2 cellular contexts compared by ENCODE assay signal in the genomic region with DNA sequence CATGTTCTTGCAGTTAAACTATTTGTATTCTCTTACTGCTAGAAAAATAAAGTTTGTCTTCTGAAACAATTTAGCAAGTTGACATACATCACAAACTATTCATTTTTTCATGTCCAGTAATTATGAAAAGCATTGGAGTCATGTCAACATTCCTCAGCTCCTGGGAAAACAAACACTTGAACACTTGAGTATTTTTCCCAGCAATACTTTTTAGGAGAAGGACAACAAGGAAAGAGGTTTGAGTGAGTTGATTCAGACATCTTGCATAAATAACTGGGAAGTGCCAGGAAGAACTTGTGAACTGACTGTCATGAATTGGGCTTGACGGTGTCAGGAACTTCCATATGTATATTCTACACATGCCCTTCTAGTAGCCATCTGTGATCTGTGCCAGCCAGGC.
TF ChIP-seq lines count a peak whose summit lies in the region.

No MANE protein-coding gene starts in this region.

TF ChIP-seq in SK-N-SH, 30 proteins besides CTCF, POLR2A, EP300 and RAD21 (continued from another document):
- no peak for TF ChIP-seq REST (IDR thresholded peaks at IDR 0.05; ENCODE audit: low read depth, low read length)
- no peak for TF ChIP-seq RXRA (IDR thresholded peaks at IDR 0.05; ENCODE audit: borderline replicate concordance, low read depth)
- no peak for TF ChIP-seq POLR2AphosphoS5 (IDR thresholded peaks at IDR 0.05; ENCODE audit: low read depth, low read length)
- TF ChIP-seq, protein P1, sequence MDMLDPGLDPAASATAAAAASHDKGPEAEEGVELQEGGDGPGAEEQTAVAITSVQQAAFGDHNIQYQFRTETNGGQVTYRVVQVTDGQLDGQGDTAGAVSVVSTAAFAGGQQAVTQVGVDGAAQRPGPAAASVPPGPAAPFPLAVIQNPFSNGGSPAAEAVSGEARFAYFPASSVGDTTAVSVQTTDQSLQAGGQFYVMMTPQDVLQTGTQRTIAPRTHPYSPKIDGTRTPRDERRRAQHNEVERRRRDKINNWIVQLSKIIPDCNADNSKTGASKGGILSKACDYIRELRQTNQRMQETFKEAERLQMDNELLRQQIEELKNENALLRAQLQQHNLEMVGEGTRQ (IDR thresholded peaks at IDR 0.05; ENCODE audit: borderline replicate concordance, low read depth, low read length): no peak
- no peak for TF ChIP-seq MAX (IDR thresholded peaks at IDR 0.05; ENCODE audit: low read depth)

TF ChIP-seq in SK-N-SH treated with all-trans-retinoic acid at 6 μM for 48 hours, 23 proteins besides CTCF, POLR2A, EP300 and RAD21 (continued from another document):
- TF ChIP-seq RARB (CRISPR knock-in tag; IDR thresholded peaks at IDR 0.05): no peak
- TF ChIP-seq, protein P2, sequence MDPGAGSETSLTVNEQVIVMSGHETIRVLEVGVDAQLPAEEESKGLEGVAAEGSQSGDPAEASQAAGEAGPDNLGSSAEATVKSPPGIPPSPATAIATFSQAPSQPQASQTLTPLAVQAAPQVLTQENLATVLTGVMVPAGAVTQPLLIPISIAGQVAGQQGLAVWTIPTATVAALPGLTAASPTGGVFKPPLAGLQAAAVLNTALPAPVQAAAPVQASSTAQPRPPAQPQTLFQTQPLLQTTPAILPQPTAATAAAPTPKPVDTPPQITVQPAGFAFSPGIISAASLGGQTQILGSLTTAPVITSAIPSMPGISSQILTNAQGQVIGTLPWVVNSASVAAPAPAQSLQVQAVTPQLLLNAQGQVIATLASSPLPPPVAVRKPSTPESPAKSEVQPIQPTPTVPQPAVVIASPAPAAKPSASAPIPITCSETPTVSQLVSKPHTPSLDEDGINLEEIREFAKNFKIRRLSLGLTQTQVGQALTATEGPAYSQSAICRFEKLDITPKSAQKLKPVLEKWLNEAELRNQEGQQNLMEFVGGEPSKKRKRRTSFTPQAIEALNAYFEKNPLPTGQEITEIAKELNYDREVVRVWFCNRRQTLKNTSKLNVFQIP (CRISPR knock-in tag; IDR thresholded peaks at IDR 0.05; ENCODE audit: borderline replicate concordance, low read depth): no peak
TF ChIP-seq in SK-N-SH treated with all-trans-retinoic acid at 6 μM for 48 hours: peak in this region for 0.
